Comparison of ENCODE assay signal across 19 cellular contexts in the genomic region with DNA sequence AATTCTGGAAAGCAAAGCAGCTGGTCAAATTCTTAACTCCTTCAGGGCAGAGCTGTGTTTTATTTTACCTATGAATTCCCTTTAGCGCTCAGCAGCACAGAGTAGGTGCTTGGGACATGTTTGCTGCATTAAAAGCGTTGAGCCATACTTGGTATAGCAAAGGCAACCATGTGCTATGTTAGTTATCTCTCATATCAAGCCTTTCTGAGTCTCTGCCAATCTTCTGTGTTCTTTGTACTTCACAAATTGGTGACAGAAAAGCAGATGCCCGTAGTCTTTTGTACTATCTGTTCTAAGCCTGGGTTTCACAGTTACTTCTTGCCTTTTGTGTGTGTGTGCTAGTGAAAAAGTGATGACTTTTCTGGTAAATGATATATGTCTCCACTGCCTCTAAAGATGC. TPM values are rescaled to one million over a fixed set of nuclear protein-coding genes. Genes with fewer than 3 reads are reported as not detected.
DNase-seq lines count a peak whose midpoint lies in the region; ATAC-seq lines count a peak whose summit lies in the region.
"Had no signal": no experiment of that assay in that cellular context is flagged by ENCODE, and none has a peak within 500 bp of the region (broad histone marks: within the 10 kb centered on the region; RNA-seq: fewer than 3 reads in every experiment).

No MANE protein-coding gene starts in this region.

- H3K27me3 Mint-ChIP-seq in activated T-cell treated with anti-CD3 and anti-CD28 coated beads, Interleukin-2, amount 50 U/mL, for 72 hours (ENCODE audit: low read depth), result no peaks in the 10 kb centered on the region
- no peaks in the 10 kb centered on the region for H3K27me3 Mint-ChIP-seq in activated T-helper 1 cell treated with anti-CD3 and anti-CD28 coated beads, Interleukin-12 subunit alpha, Interleukin-12 subunit beta, Interleukin-2, Interleukin-4 antibody, amounts not matched to agents 30 ng/mL and 10 ng/mL and 1 ng/mL, durations not matched to agents 14 hours and 24 hours and 36 hours (ENCODE audit: insufficient read depth)

- peaks cover 5 to 6% of the 10 kb centered on the region in 2 donors for H3K36me3 Mint-ChIP-seq in activated T-cell treated with anti-CD3 and anti-CD28 coated beads, Interleukin-2, amount 50 U/mL, for 72 hours (ENCODE audit: insufficient read depth in 2 of 2)
- H3K36me3 Mint-ChIP-seq in activated T-helper 1 cell treated with anti-CD3 and anti-CD28 coated beads, Interleukin-12 subunit alpha, Interleukin-12 subunit beta, Interleukin-2, Interleukin-4 antibody, amounts not matched to agents 30 ng/mL and 10 ng/mL and 1 ng/mL, durations not matched to agents 14 hours and 24 hours and 36 hours (ENCODE audit: low read depth), result peaks cover 3% of the 10 kb centered on the region

- intact Hi-C loops in activated T-helper 1 cell treated with anti-CD3 and anti-CD28 coated beads, Interleukin-12 subunit alpha, Interleukin-12 subunit beta, Interleukin-2, Interleukin-4 antibody, amounts not matched to agents 30 ng/mL and 10 ng/mL and 1 ng/mL, durations not matched to agents 14 hours and 24 hours and 36 hours (cut with micrococcal nuclease), result loop anchor here (2.0 kb wide), 1 partner anchor 42 kb away; no protein-coding TSS in a partner anchor
- intact Hi-C loops in cardiac septum (cut with DNase I), result no loop called here

- peaks cover 6 to 10% of the 10 kb centered on the region in 2 donors for H3K9me3 Mint-ChIP-seq in activated T-cell treated with anti-CD3 and anti-CD28 coated beads, Interleukin-2, amount 50 U/mL, for 72 hours
- peaks cover 9% of the 10 kb centered on the region for H3K9me3 Mint-ChIP-seq in activated T-helper 1 cell treated with anti-CD3 and anti-CD28 coated beads, Interleukin-12 subunit alpha, Interleukin-12 subunit beta, Interleukin-2, Interleukin-4 antibody, amounts not matched to agents 30 ng/mL and 10 ng/mL and 1 ng/mL, durations not matched to agents 14 hours and 24 hours and 36 hours

- peak overlapping the region; percentile 4 to 66 for H3K4me3 Mint-ChIP-seq in activated T-cell treated with anti-CD3 and anti-CD28 coated beads, Interleukin-2, amount 50 U/mL, for 72 hours
- peak overlapping the region; percentile 12 for H3K4me3 Mint-ChIP-seq in activated T-helper 1 cell treated with anti-CD3 and anti-CD28 coated beads, Interleukin-12 subunit alpha, Interleukin-12 subunit beta, Interleukin-2, Interleukin-4 antibody, amounts not matched to agents 30 ng/mL and 10 ng/mL and 1 ng/mL, durations not matched to agents 14 hours and 24 hours and 36 hours

- peaks cover 48% of the 10 kb centered on the region for H3K4me1 Mint-ChIP-seq in activated T-cell treated with anti-CD3 and anti-CD28 coated beads, Interleukin-2, amount 50 U/mL, for 72 hours (ENCODE audit: low read depth)
- peaks cover 34% of the 10 kb centered on the region for H3K4me1 Mint-ChIP-seq in activated T-helper 1 cell treated with anti-CD3 and anti-CD28 coated beads, Interleukin-12 subunit alpha, Interleukin-12 subunit beta, Interleukin-2, Interleukin-4 antibody, amounts not matched to agents 30 ng/mL and 10 ng/mL and 1 ng/mL, durations not matched to agents 14 hours and 24 hours and 36 hours (ENCODE audit: low read depth)

- peak; percentile 71 to 72 for ATAC-seq in activated T-cell treated with anti-CD3 and anti-CD28 coated beads, Interleukin-2, amount 50 U/mL, for 72 hours (replicated peaks in 1 of 2)
- ATAC-seq in HG02610 (IDR thresholded peaks at IDR 0.05; ENCODE audit: unreplicated experiment) (peak; percentile 5), left lobe of liver (peak; percentile 74)

- DNase-seq in activated T-cell treated with anti-CD3 and anti-CD28 coated beads, Interleukin-2, amount 50 U/mL, for 72 hours, result no peak
- DNase-seq in activated T-cell treated with anti-CD3 and anti-CD28 coated beads for 4 hours (no peak), left lobe of liver (ENCODE audit: low spot score) (no peak), DMS79 treated with DMSO at 0.1 percent for 48 hours (lab: John Stamatoyannopoulos, UW) (no peak), cardiac septum (ENCODE audit: low spot score) (no peak), HK-2 (ENCODE audit: unreplicated experiment) (no peak)
- DNase-seq in activated T-helper 1 cell treated with anti-CD3 and anti-CD28 coated beads, Interleukin-12 subunit alpha, Interleukin-12 subunit beta, Interleukin-2, Interleukin-4 antibody, amounts not matched to agents 30 ng/mL and 10 ng/mL and 1 ng/mL, durations not matched to agents 14 hours and 24 hours and 36 hours (ENCODE audit: low spot score), result no peak
- DNase-seq: ACHN; Caco-2; DMS153; H7; NCI-H1105 treated with DMSO at 0.1 percent for 48 hours; NCI-H1694 treated with DMSO at 0.1 percent for 48 hours; NCI-H2107; NCI-H2227 treated with DMSO at 0.1 percent for 48 hours; NCI-H524 treated with DMSO at 0.1 percent for 48 hours; NK-92 treated with Interleukin-12 subunit alpha and Interleukin-12 subunit beta, amount 100 ng/mL, for 24 hours; SIG-M5 had no signal

- peak overlapping the region; percentile 85 for H3K27ac Mint-ChIP-seq in activated T-cell treated with anti-CD3 and anti-CD28 coated beads, Interleukin-2, amount 50 U/mL, for 72 hours
- peak overlapping the region; percentile 79 for H3K27ac Mint-ChIP-seq in activated T-helper 1 cell treated with anti-CD3 and anti-CD28 coated beads, Interleukin-12 subunit alpha, Interleukin-12 subunit beta, Interleukin-2, Interleukin-4 antibody, amounts not matched to agents 30 ng/mL and 10 ng/mL and 1 ng/mL, durations not matched to agents 14 hours and 24 hours and 36 hours

RNA-seq across cellular contexts. Expression of gene KLHL2, which starts 16.1 kb away (rescaled TPM):
- total RNA-seq in activated T-cell treated with anti-CD3 and anti-CD28 coated beads, Interleukin-2, amount 50 U/mL, for 72 hours, result 10 to 100 TPM; 39.3 to 41.5 TPM
- total RNA-seq in activated T-helper 1 cell treated with anti-CD3 and anti-CD28 coated beads, Interleukin-12 subunit alpha, Interleukin-12 subunit beta, Interleukin-2, Interleukin-4 antibody, amounts not matched to agents 30 ng/mL and 10 ng/mL and 1 ng/mL, durations not matched to agents 14 hours and 24 hours and 36 hours, result 38.6 and 40.6 TPM in 2 replicates
- 23.0 TPM for total RNA-seq in left lobe of liver
- 13.1 TPM for total RNA-seq in cardiac septum

Comparison
In these comparisons a context has a peak if more than half of its experiments do, and no peak if none do; other contexts are left out.
1. ATAC-seq: peak in every context shown above with its lines; median percentile 74 in left lobe of liver; 72 in activated T-cell treated with anti-CD3 and anti-CD28 coated beads, Interleukin-2, amount 50 U/mL, for 72 hours; 5 in HG02610.